In genomic region chr1:18927082-18927653, GRCh38 we compare ENCODE assay signal across 1 cellular context.
TF ChIP-seq lines count a peak whose summit lies in the region.

No MANE protein-coding gene starts in this region.

TF ChIP-seq in H1, 55 proteins besides CTCF, POLR2A, EP300 and RAD21:
- TF ChIP-seq BRCA1 (IDR thresholded peaks at IDR 0.05; ENCODE audit: low read depth, low read length) (no peak), CBX5 (IDR thresholded peaks at IDR 0.05; ENCODE audit: low read depth, low read length) (no peak), JUN (IDR thresholded peaks at IDR 0.05; ENCODE audit: low read depth, low read length) (no peak), GTF2F1 (IDR thresholded peaks at IDR 0.05; ENCODE audit: borderline replicate concordance, low read depth, low read length) (no peak), CHD2 (IDR thresholded peaks at IDR 0.05; ENCODE audit: low read length) (no peak), USF2 (IDR thresholded peaks at IDR 0.05; ENCODE audit: low read length) (no peak), SP4 (IDR thresholded peaks at IDR 0.05; ENCODE audit: low read length) (no peak), CHD1 (IDR thresholded peaks at IDR 0.05; ENCODE audit: low read depth, low read length) (no peak), POU5F1 (IDR thresholded peaks at IDR 0.05; ENCODE audit: low read depth, low read length) (no peak), SRF (IDR thresholded peaks at IDR 0.05; ENCODE audit: low read depth, low read length) (no peak), ATF3 (IDR thresholded peaks at IDR 0.05; ENCODE audit: insufficient read depth, low read depth, low read length) (no peak), PHF8 (conservative IDR thresholded peaks at IDR 0.05; ENCODE audit: low read depth, low read length) (no peak), EGR1 (IDR thresholded peaks at IDR 0.05; ENCODE audit: borderline replicate concordance, low read depth, low read length) (no peak), RFX5 (IDR thresholded peaks at IDR 0.05; ENCODE audit: borderline replicate concordance, low read depth, low read length) (no peak), CEBPB (IDR thresholded peaks at IDR 0.05; ENCODE audit: low read depth, low read length) (no peak), GABPA (IDR thresholded peaks at IDR 0.05; ENCODE audit: borderline replicate concordance, insufficient read depth, low read length) (no peak), RNF2 (IDR thresholded peaks at IDR 0.05; ENCODE audit: borderline replicate concordance, low read depth, low read length, missing control alignments, poor library complexity, severe bottlenecking) (no peak), MAFK (IDR thresholded peaks at IDR 0.05; ENCODE audit: low read depth, low read length) (no peak), CTBP2 (IDR thresholded peaks at IDR 0.05; ENCODE audit: borderline replicate concordance, insufficient read depth, insufficient read length, low read length) (no peak), ZNF274 (IDR thresholded peaks at IDR 0.05; ENCODE audit: borderline replicate concordance, extremely low read depth, low read length) (no peak)
